1 cellular context compared by ENCODE assay signal in genomic region chr2:215920244-215921100, GRCh38.
TF ChIP-seq lines count a peak whose summit lies in the region.

No MANE protein-coding gene starts in this region.

TF ChIP-seq in HepG2, 621 proteins besides CTCF, POLR2A, EP300 and RAD21 (continued from another document and continues in another):
- TF ChIP-seq ZNF281 (CRISPR knock-in tag; IDR thresholded peaks at IDR 0.05; ENCODE audit: borderline replicate concordance) (no peak), ZMYM2 (CRISPR knock-in tag; IDR thresholded peaks at IDR 0.05) (no peak), PCBP2 (optimal IDR thresholded peaks at IDR 0.05; ENCODE audit: low read depth, low read length, poor library complexity, severe bottlenecking) (no peak), ATF4 (CRISPR knock-in tag; IDR thresholded peaks at IDR 0.05) (no peak), SP5 (CRISPR knock-in tag; IDR thresholded peaks at IDR 0.05; ENCODE audit: borderline replicate concordance, low read depth) (no peak), TFE3 (CRISPR knock-in tag; IDR thresholded peaks at IDR 0.05) (0 out of 2 replicates have a peak, but pooled peaks have one; percentile 38), RFX1 (IDR thresholded peaks at IDR 0.05) (no peak), ETS1 (CRISPR knock-in tag; IDR thresholded peaks at IDR 0.05) (no peak), ESRRA (CRISPR knock-in tag; IDR thresholded peaks at IDR 0.05; ENCODE audit: low read depth) (no peak), HNF1B (CRISPR knock-in tag; IDR thresholded peaks at IDR 0.05) (no peak), ZBTB39 (CRISPR knock-in tag; IDR thresholded peaks at IDR 0.05) (no peak), MLXIP (CRISPR knock-in tag; IDR thresholded peaks at IDR 0.05; ENCODE audit: borderline replicate concordance) (no peak), AGO1 (IDR thresholded peaks at IDR 0.05; ENCODE audit: low read depth, low read length, poor library complexity, severe bottlenecking) (no peak), ZUFSP (CRISPR knock-in tag; IDR thresholded peaks at IDR 0.05; ENCODE audit: borderline replicate concordance) (no peak), ELK4 (CRISPR knock-in tag; IDR thresholded peaks at IDR 0.05; ENCODE audit: borderline replicate concordance) (no peak), ZNF687 (CRISPR knock-in tag; IDR thresholded peaks at IDR 0.05) (no peak), RCOR2 (CRISPR knock-in tag; IDR thresholded peaks at IDR 0.05) (0 out of 2 replicates have a peak, but pooled peaks have one; percentile 19), FOXP1 (IDR thresholded peaks at IDR 0.05) (no peak), FOXP1 (CRISPR knock-in tag; IDR thresholded peaks at IDR 0.05) (no peak), ZC3H13 (CRISPR knock-in tag; IDR thresholded peaks at IDR 0.05) (no peak), ZBTB14 (CRISPR knock-in tag; IDR thresholded peaks at IDR 0.05) (no peak), ZNF776 (CRISPR knock-in tag; IDR thresholded peaks at IDR 0.05) (no peak), SP2 (CRISPR knock-in tag; IDR thresholded peaks at IDR 0.05) (no peak), HNF4A (CRISPR knock-in tag; IDR thresholded peaks at IDR 0.05) (no peak), ZBTB46 (CRISPR knock-in tag; IDR thresholded peaks at IDR 0.05; ENCODE audit: borderline replicate concordance) (no peak), MAX (IDR thresholded peaks at IDR 0.05) (peak; percentile 29; the same call in 1 of the 2 replicates), AKAP8 (CRISPR knock-in tag; IDR thresholded peaks at IDR 0.05) (no peak), ZNF891 (CRISPR knock-in tag; IDR thresholded peaks at IDR 0.05) (no peak)
